14 cellular contexts compared by ENCODE assay signal in genomic region chr3:56119575-56120349, GRCh38.
DNase-seq lines count a peak whose midpoint lies in the region; ATAC-seq and TF ChIP-seq lines count a peak whose summit lies in the region.
"Had no signal": no experiment of that assay in that cellular context is flagged by ENCODE, and none has a peak within 500 bp of the region (broad histone marks: within the 10 kb centered on the region; RNA-seq: fewer than 3 reads in every experiment).

No MANE protein-coding gene starts in this region.

- H3K4me1 ChIP-seq in OCI-LY7 (ENCODE audit: insufficient read depth, low read length, poor library complexity, severe bottlenecking): no peaks in the 10 kb centered on the region

- TF ChIP-seq CTCF in AG10803 (conservative IDR thresholded peaks at IDR 0.05; ENCODE audit: low read length) (no peak), OCI-LY7 (conservative IDR thresholded peaks at IDR 0.05; ENCODE audit: low read length) (no peak)

- no peaks in the 10 kb centered on the region for H3K36me3 ChIP-seq in OCI-LY7 (ENCODE audit: insufficient read depth, low read length)
- H3K36me3 ChIP-seq: vagina had no signal

- H3K79me2 ChIP-seq in OCI-LY7 (ENCODE audit: insufficient read depth, low read depth, low read length): no peaks in the 10 kb centered on the region

- POLR2A ChIA-PET in OCI-LY7 (lab: Charles Lee): interaction anchor here (0.5 to 1.4 kb wide), 2 partner anchors 124 to 894 kb away, joined by 3 to 4 read pairs; no protein-coding TSS in a partner anchor

- H3K9me3 ChIP-seq in OCI-LY7 (ENCODE audit: low read length): no peaks in the 10 kb centered on the region; the same call in 1 of the 2 replicates
- H3K9me3 ChIP-seq: vagina had no signal

- DNase-seq in AG10803 (ENCODE audit: low read depth) (peak; percentile 86), NCI-H226 (peak; percentile 36), epidermal melanocyte (ENCODE audit: insufficient read length, low spot score) (peak; percentile 34), mucosa of gallbladder (ENCODE audit: low spot score) (peak; percentile 11), hypothalamus (lab: John Stamatoyannopoulos, UW) (no peak), OCI-LY7 (ENCODE audit: low spot score) (no peak), HPDE6-E6E7 (ENCODE audit: extremely low spot score) (no peak)
- DNase-seq: activated naive CD4-positive, alpha-beta T cell treated with anti-CD3 and anti-CD28 coated beads for 36 hours; NCI-H1092 treated with DMSO at 0.1 percent for 48 hours; NCI-H774; T-helper 1 cell had no signal

- H3K4me3 ChIP-seq in AG10803 (ENCODE audit: low read length): no peak overlapping the region
- H3K4me3 ChIP-seq in OCI-LY7 (ENCODE audit: low read depth, low read length, poor library complexity, severe bottlenecking): no peak overlapping the region
- H3K4me3 ChIP-seq: vagina had no signal

- no peak for ATAC-seq in HG03520 (IDR thresholded peaks at IDR 0.05; ENCODE audit: unreplicated experiment)

- CTCF ChIA-PET in OCI-LY7 (lab: Charles Lee; ENCODE audit: unreplicated experiment): no interaction called here

- H3K9me2 ChIP-seq in OCI-LY7 (ENCODE audit: insufficient read depth, low read length): no peaks in the 10 kb centered on the region

- no peaks in the 10 kb centered on the region for H4K20me1 ChIP-seq in OCI-LY7 (ENCODE audit: insufficient read depth, low read length)

- intact Hi-C loops in OCI-LY7 (cut with micrococcal nuclease; ENCODE audit: unreplicated experiment): no loop called here

- no peak overlapping the region for H3K4me2 ChIP-seq in OCI-LY7 (ENCODE audit: low read length)

- no peak overlapping the region for H3K27ac ChIP-seq in OCI-LY7 (ENCODE audit: low read depth, low read length, poor library complexity, severe bottlenecking)
- H3K27ac ChIP-seq: C4-2B, vagina had no signal

- BruUV-seq in OCI-LY7 (replicated peaks; lab: Mats Ljungman, UMichigan): no TSS peak

- H2AFZ ChIP-seq in OCI-LY7 (ENCODE audit: low read length): no peak overlapping the region

Comparison
In these comparisons a context has a peak if more than half of its experiments do, and no peak if none do; other contexts are left out.
1. DNase-seq: peak in AG10803 (single experiment), NCI-H226 (single experiment), epidermal melanocyte (single experiment) and mucosa of gallbladder (single experiment); none in hypothalamus (0 of 51), OCI-LY7 (single experiment) and HPDE6-E6E7 (single experiment).